ENCODE assay signal across 21 cellular contexts in the genomic region with DNA sequence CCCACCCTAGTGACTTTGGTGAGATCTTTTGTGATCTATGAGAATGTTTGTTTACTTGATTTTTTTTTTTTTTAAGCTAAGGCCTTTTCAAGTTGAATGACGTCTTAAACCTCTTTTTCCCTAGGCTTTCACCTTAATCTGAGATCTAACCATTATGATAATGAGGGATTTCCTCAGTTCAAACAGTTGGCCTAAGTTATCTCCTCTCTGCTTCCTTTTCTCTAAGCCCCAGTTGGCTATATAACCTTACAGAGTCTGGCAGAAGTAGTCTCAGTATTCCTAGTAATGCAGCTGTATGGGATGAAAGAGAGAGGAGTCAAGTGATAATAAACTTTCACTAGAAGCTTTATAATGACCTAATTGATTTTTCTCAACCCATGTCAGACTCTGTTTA.
DNase-seq lines count a peak whose midpoint lies in the region; ATAC-seq, FAIRE-seq and TF ChIP-seq lines count a peak whose summit lies in the region.
"Had no signal": no experiment of that assay in that cellular context is flagged by ENCODE, and none has a peak within 500 bp of the region (broad histone marks: within the 10 kb centered on the region; RNA-seq: fewer than 3 reads in every experiment).

No MANE protein-coding gene starts in this region.

- TF ChIP-seq POLR2A in GM12892 (IDR thresholded peaks at IDR 0.05; ENCODE audit: low read depth, low read length) = no peak

- peaks cover 6% of the 10 kb centered on the region for H3K79me1 ChIP-seq in mesenchymal stem cell (replicated peaks; ENCODE audit: low read length, poor library complexity, severe bottlenecking)

- H3K18ac ChIP-seq in mesenchymal stem cell (ENCODE audit: low read depth in 1 of 2, low read length in 2 of 2) = no peak overlapping the region

- ATAC-seq in activated B cell treated with CpG ODN at 0.5 μM for 24 hours (ENCODE audit: low read depth) = no peak
- ATAC-seq: stimulated activated naive B cell treated with anti-CD40 and anti-IgM and Interleukin-4, amounts not matched to agents 10 μg/mL and 1 μg/mL and 100 μg/mL, for 72 hours had no signal

- no peak overlapping the region for H2BK120ac ChIP-seq in mesenchymal stem cell (ENCODE audit: low read depth, low read length)

- H3K36me3 Mint-ChIP-seq in activated naive CD4-positive, alpha-beta T cell treated with anti-CD3 and anti-CD28 coated beads, Interleukin-2, amount 10 ng/mL, durations not matched to agents 7 days and 5 days = peaks cover 28% of the 10 kb centered on the region
- peaks cover 39% of the 10 kb centered on the region for H3K36me3 Mint-ChIP-seq in activated B cell treated with CpG ODN at 0.5 μM for 24 hours (ENCODE audit: low read depth)

- H3K23ac ChIP-seq in mesenchymal stem cell (ENCODE audit: low read length in 2 of 2) = no peak overlapping the region

- peaks cover 20% of the 10 kb centered on the region for H3K4me1 Mint-ChIP-seq in activated naive CD4-positive, alpha-beta T cell treated with anti-CD3 and anti-CD28 coated beads, Interleukin-2, amount 10 ng/mL, durations not matched to agents 7 days and 5 days
- peaks cover 35% of the 10 kb centered on the region for H3K4me1 Mint-ChIP-seq in activated B cell treated with CpG ODN at 0.5 μM for 24 hours
- H3K4me1 Mint-ChIP-seq: CD14-positive monocyte had no signal

- no peak overlapping the region for H3K9ac ChIP-seq in mesenchymal stem cell (ENCODE audit: low read length)

- H3K27me3 ChIP-seq in mesenchymal stem cell (ENCODE audit: control insufficient read depth in 1 of 2, insufficient read depth in 1 of 2, low read length in 2 of 2) = no peaks in the 10 kb centered on the region
- H3K27me3 ChIP-seq: right atrium auricular region, transverse colon had no signal

- CTCF ChIA-PET in activated naive CD4-positive, alpha-beta T cell treated with anti-CD3 and anti-CD28 coated beads, Interleukin-2, amount 10 ng/mL, durations not matched to agents 7 days and 5 days (lab: Charles Lee) = no interaction called here
- CTCF ChIA-PET in activated B cell treated with CpG ODN at 0.5 μM for 24 hours (lab: Charles Lee) = no interaction called here

- no peaks in the 10 kb centered on the region for H3K9me3 Mint-ChIP-seq in activated naive CD4-positive, alpha-beta T cell treated with anti-CD3 and anti-CD28 coated beads, Interleukin-2, amount 10 ng/mL, durations not matched to agents 7 days and 5 days
- no peaks in the 10 kb centered on the region for H3K9me3 Mint-ChIP-seq in activated B cell treated with CpG ODN at 0.5 μM for 24 hours
- H3K9me3 Mint-ChIP-seq: stimulated activated naive B cell treated with anti-CD40 and anti-IgM and Interleukin-4, amounts not matched to agents 10 μg/mL and 1 μg/mL and 100 μg/mL, for 72 hours had no signal

- H2AK5ac ChIP-seq in mesenchymal stem cell (ENCODE audit: low read length, severe bottlenecking) = no peak overlapping the region

- DNase-seq in activated naive CD4-positive, alpha-beta T cell treated with anti-CD3 and anti-CD28 coated beads, Interleukin-2, amount 10 ng/mL, durations not matched to agents 7 days and 5 days = no peak
- no peak for DNase-seq in activated naive CD4-positive, alpha-beta T cell treated with anti-CD3 and anti-CD28 coated beads, Interleukin-2, amount 50 U/mL, for 16 hours
- DNase-seq in activated B cell treated with CpG ODN at 0.5 μM for 24 hours (no peak), mesenchymal stem cell (peak; percentile 13), GM12892 (ENCODE audit: insufficient read length) (no peak), iPS-NIHi7 (ENCODE audit: extremely low spot score) (no peak), pons (ENCODE audit: low spot score) (no peak)
- DNase-seq in activated effector memory CD4-positive, alpha-beta T cell treated with anti-CD3 and anti-CD28 coated beads, Interleukin-2, amount 50 U/mL, for 16 hours = no peak
- DNase-seq: dermis blood vessel endothelial cell; DMS79; foreskin melanocyte; KG1; midbrain; NCI-H1092; NCI-H2081 treated with DMSO at 0.1 percent for 48 hours; nucleus accumbens; stimulated activated naive B cell treated with anti-CD40 and anti-IgM and Interleukin-4, amounts not matched to agents 10 μg/mL and 1 μg/mL and 100 μg/mL, for 72 hours; transverse colon; WERI-Rb-1 had no signal

- TF ChIP-seq CTCF in activated B cell treated with CpG ODN at 0.5 μM for 24 hours (IDR thresholded peaks at IDR 0.05) = no peak

- no peak overlapping the region for H2BK12ac ChIP-seq in mesenchymal stem cell (ENCODE audit: low read length in 2 of 2)

- H3K9me3 ChIP-seq in mesenchymal stem cell (ENCODE audit: control insufficient read depth, low read length) = no peaks in the 10 kb centered on the region
- H3K9me3 ChIP-seq: right atrium auricular region, transverse colon had no signal

- H4K91ac ChIP-seq in mesenchymal stem cell (ENCODE audit: low read length) = no peak overlapping the region

- no peak overlapping the region for H3K4me3 ChIP-seq in mesenchymal stem cell (ENCODE audit: insufficient read depth in 1 of 2, low read depth in 1 of 2, low read length in 2 of 2)
- H3K4me3 ChIP-seq: right atrium auricular region, transverse colon had no signal

- H3K14ac ChIP-seq in mesenchymal stem cell (ENCODE audit: low read length in 2 of 2) = no peak overlapping the region

- no peak overlapping the region for H3K4me3 Mint-ChIP-seq in activated naive CD4-positive, alpha-beta T cell treated with anti-CD3 and anti-CD28 coated beads, Interleukin-2, amount 10 ng/mL, durations not matched to agents 7 days and 5 days
- H3K4me3 Mint-ChIP-seq in activated B cell treated with CpG ODN at 0.5 μM for 24 hours = no peak overlapping the region
- H3K4me3 Mint-ChIP-seq: CD14-positive monocyte; stimulated activated naive B cell treated with anti-CD40 and anti-IgM and Interleukin-4, amounts not matched to agents 10 μg/mL and 1 μg/mL and 100 μg/mL, for 72 hours had no signal

- WGBS in mesenchymal stem cell = no CpG with 5 or more reads among the region's 1 CpG

- no peak overlapping the region for H2BK5ac ChIP-seq in mesenchymal stem cell (ENCODE audit: low read depth, low read length, poor library complexity, severe bottlenecking)

- intact Hi-C loops in activated B cell treated with CpG ODN at 0.5 μM for 24 hours (cut with micrococcal nuclease) = no loop called here

- H3K27ac Mint-ChIP-seq in activated naive CD4-positive, alpha-beta T cell treated with anti-CD3 and anti-CD28 coated beads, Interleukin-2, amount 10 ng/mL, durations not matched to agents 7 days and 5 days = peak overlapping the region; percentile 46
- peak overlapping the region; percentile 4 for H3K27ac Mint-ChIP-seq in activated B cell treated with CpG ODN at 0.5 μM for 24 hours
- H3K27ac Mint-ChIP-seq: CD14-positive monocyte had no signal

- no peaks in the 10 kb centered on the region for H3K27me3 Mint-ChIP-seq in activated naive CD4-positive, alpha-beta T cell treated with anti-CD3 and anti-CD28 coated beads, Interleukin-2, amount 10 ng/mL, durations not matched to agents 7 days and 5 days
- no peaks in the 10 kb centered on the region for H3K27me3 Mint-ChIP-seq in activated B cell treated with CpG ODN at 0.5 μM for 24 hours
- H3K27me3 Mint-ChIP-seq: stimulated activated naive B cell treated with anti-CD40 and anti-IgM and Interleukin-4, amounts not matched to agents 10 μg/mL and 1 μg/mL and 100 μg/mL, for 72 hours had no signal

- H3K4me2 ChIP-seq in mesenchymal stem cell (ENCODE audit: low read length, poor library complexity, severe bottlenecking) = no peak overlapping the region

- H3K4me1 ChIP-seq in mesenchymal stem cell (ENCODE audit: control insufficient read depth, insufficient read depth, low read depth, low read length) = no peaks in the 10 kb centered on the region

- no peak for FAIRE-seq in GM12892 (lab: Jason Lieb, UNC)

- peaks cover 0 to 10% of the 10 kb centered on the region in 2 experiments for H3K36me3 ChIP-seq in mesenchymal stem cell (ENCODE audit: control insufficient read depth in 1 of 2, insufficient read depth in 2 of 2, low read depth in 1 of 2, low read length in 2 of 2)
- H3K36me3 ChIP-seq: right atrium auricular region, transverse colon, WERI-Rb-1 had no signal

- H3K4ac ChIP-seq in mesenchymal stem cell (ENCODE audit: low read depth in 1 of 2, low read length in 2 of 2) = no peak overlapping the region

- POLR2A ChIA-PET in activated B cell treated with CpG ODN at 0.5 μM for 24 hours (lab: Charles Lee) = no interaction called here

- no peak overlapping the region for H2BK15ac ChIP-seq in mesenchymal stem cell (ENCODE audit: low read depth, poor library complexity, severe bottlenecking)

- no peak overlapping the region for H3K27ac ChIP-seq in mesenchymal stem cell (ENCODE audit: low read length, poor library complexity, severe bottlenecking)
- H3K27ac ChIP-seq: right atrium auricular region, transverse colon, WERI-Rb-1 had no signal

- H4K8ac ChIP-seq in mesenchymal stem cell (ENCODE audit: low read length) = no peak overlapping the region

- no peak overlapping the region for H2AFZ ChIP-seq in mesenchymal stem cell (ENCODE audit: low read depth, low read length)
